10 cellular contexts compared by ENCODE assay signal in the genomic region with DNA sequence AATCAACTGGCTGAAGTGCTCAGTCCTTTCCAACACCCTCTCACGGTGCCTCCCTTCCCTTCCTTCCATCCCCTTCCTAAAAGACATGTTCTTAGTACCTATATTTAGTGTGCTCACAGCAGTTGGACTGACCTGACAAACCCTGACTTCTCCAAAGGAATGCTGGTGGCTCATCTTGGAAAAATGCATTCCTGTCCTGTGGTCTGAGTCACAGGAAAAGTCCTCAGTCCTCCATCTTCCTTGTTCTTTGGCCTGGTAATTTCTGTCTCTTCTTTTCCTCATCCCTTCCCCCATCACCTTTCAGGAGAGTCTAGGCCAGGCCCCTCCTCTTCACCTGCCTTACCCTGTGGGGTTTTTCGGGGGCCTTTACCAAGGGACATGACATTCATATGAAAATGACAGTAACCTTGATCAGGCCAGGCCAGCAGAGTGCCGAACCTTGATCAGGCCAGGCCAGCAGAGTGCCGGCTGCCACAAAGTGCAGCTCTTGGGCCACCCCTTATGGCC. TPM values are rescaled to one million over a fixed set of nuclear protein-coding genes. Genes with fewer than 3 reads are reported as not detected.
DNase-seq lines count a peak whose midpoint lies in the region; ATAC-seq and TF ChIP-seq lines count a peak whose summit lies in the region.
"Had no signal": no experiment of that assay in that cellular context is flagged by ENCODE, and none has a peak within 500 bp of the region (broad histone marks: within the 10 kb centered on the region; RNA-seq: fewer than 3 reads in every experiment).

No MANE protein-coding gene starts in this region.

- TF ChIP-seq RAD21 in HCT116 (IDR thresholded peaks at IDR 0.05; ENCODE audit: low read depth) = peak; percentile 33; the same call in 1 of the 2 replicates

- TF ChIP-seq CTCF in HCT116 (IDR thresholded peaks at IDR 0.05 in 2 of 3, conservative IDR thresholded peaks at IDR 0.05 in 1 of 3; ENCODE audit: borderline replicate concordance in 1 of 3, insufficient read depth in 1 of 3, low read depth in 2 of 3, low read length in 2 of 3) = no peak

- in situ Hi-C loops in KBM-7 (cut with MboI; ENCODE audit: low pct_unique_long_range_greater_than_20kb, low sequenced_read_pairs) = loop anchor here (25.0 kb wide), 2 partner anchors 501 to 676 kb away; no protein-coding TSS in a partner anchor

- H3K4me1 ChIP-seq in HCT116 (ENCODE audit: control insufficient read depth in 1 of 2, insufficient read depth in 2 of 2, low read length in 2 of 2) (peaks cover 68 to 100% of the 10 kb centered on the region in 2 experiments), adipocyte (ENCODE audit: control insufficient read depth, insufficient read depth, low read length) (peaks cover 22% of the 10 kb centered on the region), right cardiac atrium (ENCODE audit: control insufficient read depth, insufficient read depth, low read length) (peaks cover 11% of the 10 kb centered on the region), skeletal muscle tissue (ENCODE audit: control insufficient read depth in 3 of 3, insufficient read depth in 3 of 3, low read length in 3 of 3) (peaks cover 65 to 80% (median 69%) of the 10 kb centered on the region in 3 donors)

- H3K27ac ChIP-seq in HCT116 (ENCODE audit: low read depth, low read length) = peak overlapping the region; percentile 65
- peak overlapping the region; percentile 96 for H3K27ac ChIP-seq in right cardiac atrium (ENCODE audit: low read length)
- peak overlapping the region; percentile 86 for H3K27ac ChIP-seq in skeletal muscle tissue (ENCODE audit: low read depth, low read length)
- H3K27ac ChIP-seq in caudate nucleus (ENCODE audit: low read depth, low read length) = no peak overlapping the region

- DNase-seq in HCT116 (ENCODE audit: low read depth, low spot score) = peak; percentile 91
- DNase-seq in adipocyte (ENCODE audit: low read depth) = peak; percentile 69
- DNase-seq in right cardiac atrium = no peak
- DNase-seq in caudate nucleus (lab: John Stamatoyannopoulos, UW) = no peak
- DNase-seq in KBM-7 = no peak
- no peak for DNase-seq in stimulated activated CD4-positive, alpha-beta T cell treated with anti-CD3 and anti-CD28 coated beads, Interleukin-4, amount 100 ng/mL, for 4 hours
- DNase-seq: hippocampal formation, NCI-H1048 had no signal

- no peaks in the 10 kb centered on the region for H4K20me1 ChIP-seq in HCT116 (ENCODE audit: insufficient read depth)

- no peaks in the 10 kb centered on the region for H3K9me3 ChIP-seq in HCT116 (ENCODE audit: control insufficient read depth in 1 of 2, insufficient read depth in 1 of 2, low read depth in 1 of 2, low read length in 2 of 2)
- H3K9me3 ChIP-seq in adipocyte (ENCODE audit: control insufficient read depth, low read length) = no peaks in the 10 kb centered on the region
- no peaks in the 10 kb centered on the region for H3K9me3 ChIP-seq in right cardiac atrium (ENCODE audit: control insufficient read depth, low read length)
- no peaks in the 10 kb centered on the region for H3K9me3 ChIP-seq in skeletal muscle tissue (ENCODE audit: control insufficient read depth in 3 of 3, low read length in 3 of 3)

- peaks cover 92% of the 10 kb centered on the region for H3K79me2 ChIP-seq in HCT116 (ENCODE audit: insufficient read depth, low read length)

- intact Hi-C loops in HCT116 (cut with micrococcal nuclease) = loop anchor here (5.0 to 10.0 kb wide), 2 partner anchors 234 to 769 kb away; no protein-coding TSS in a partner anchor
- intact Hi-C loops in right cardiac atrium (cut with DNase I) = loop anchor here in 1 of 4 donors (10.0 kb wide), 1 partner anchor 389 kb away; a partner anchor contains a TSS

- ATAC-seq in HCT116 = peak; percentile 81
- ATAC-seq in right cardiac atrium = peak in 1 of 2 donors; percentile 38
- ATAC-seq in HG03175 (IDR thresholded peaks at IDR 0.05; ENCODE audit: unreplicated experiment) = no peak

- RAD21 ChIA-PET in HCT116 (lab: Charles Lee; ENCODE audit: low non-redundant PET in 1 of 2, low total read pairs in 2 of 2, uncharacterized antibody in 2 of 2, unreplicated experiment in 2 of 2) = no interaction called here

- no peak for TF ChIP-seq POLR2A in HCT116 (IDR thresholded peaks at IDR 0.05; ENCODE audit: borderline replicate concordance, extremely low read depth, insufficient read depth, insufficient read length)

- 50% methylated on average over 4 of the region's 4 CpGs for WGBS in right cardiac atrium

- BruUV-seq in HCT116 (replicated peaks; lab: Mats Ljungman, UMichigan) = no TSS peak

- CTCF ChIA-PET in HCT116 (lab: Charles Lee) = interaction anchor here (1.2 to 3.3 kb wide), 2 partner anchors 234 to 476 kb away, joined by 3 to 15 read pairs; no protein-coding TSS in a partner anchor

- H3K4me3 ChIP-seq in HCT116 (replicated peaks in 1 of 2; ENCODE audit: low read depth in 1 of 2, low read length in 2 of 2) (peak overlapping the region; percentile 43 to 45), adipocyte (ENCODE audit: low read length) (no peak overlapping the region), right cardiac atrium (ENCODE audit: low read length) (no peak overlapping the region), skeletal muscle tissue (ENCODE audit: low read length in 3 of 3) (peak overlapping the region; percentile 34 to 49 (median 42))

- H3K36me3 ChIP-seq in HCT116 (ENCODE audit: control insufficient read depth in 1 of 2, insufficient read depth in 2 of 2, low read length in 2 of 2) (peaks cover 11 to 35% of the 10 kb centered on the region in 2 experiments; a peak in 3 of 4 replicates), adipocyte (ENCODE audit: control insufficient read depth, insufficient read depth, low read length, severe bottlenecking) (peaks cover 22% of the 10 kb centered on the region), skeletal muscle tissue (ENCODE audit: control insufficient read depth in 3 of 3, insufficient read depth in 3 of 3, low read length in 3 of 3) (peaks cover 23 to 35% (median 26%) of the 10 kb centered on the region in 3 donors)

- POLR2A ChIA-PET in HCT116 (lab: Charles Lee) = no interaction called here

- no peak overlapping the region for H2AFZ ChIP-seq in HCT116 (ENCODE audit: low read depth, low read length, poor library complexity, severe bottlenecking)

- H3K27me3 ChIP-seq in HCT116 (ENCODE audit: insufficient read depth, low read length) (no peaks in the 10 kb centered on the region), adipocyte (replicated peaks; ENCODE audit: control insufficient read depth, insufficient read depth, low read length) (no peaks in the 10 kb centered on the region), right cardiac atrium (ENCODE audit: control insufficient read depth, insufficient read depth) (no peaks in the 10 kb centered on the region), skeletal muscle tissue (ENCODE audit: control insufficient read depth in 3 of 3, insufficient read depth in 3 of 3, low read length in 3 of 3) (no peaks in the 10 kb centered on the region)

- peak overlapping the region; percentile 95 for H3K9ac ChIP-seq in HCT116 (ENCODE audit: low read length)
- peak overlapping the region; percentile 36 for H3K9ac ChIP-seq in adipocyte (ENCODE audit: low read length)
- H3K9ac ChIP-seq in skeletal muscle tissue (ENCODE audit: low read depth in 1 of 3, low read length in 3 of 3) = peak overlapping the region; percentile 19 to 70 (median 54)

- H3K9me2 ChIP-seq in HCT116 (ENCODE audit: insufficient read depth) = no peaks in the 10 kb centered on the region

- peak overlapping the region; percentile 76 for H3K4me2 ChIP-seq in HCT116 (ENCODE audit: low read length)

TF ChIP-seq in HCT116, 20 proteins besides CTCF, POLR2A, EP300 and RAD21 (continues in another document):
- TF ChIP-seq EGR1 (IDR thresholded peaks at IDR 0.05; ENCODE audit: low read depth) = no peak
- no peak; the same call in 1 of the 2 replicates for TF ChIP-seq ELF1 (IDR thresholded peaks at IDR 0.05; ENCODE audit: borderline replicate concordance, low read depth)
- TF ChIP-seq EZH2 (IDR thresholded peaks at IDR 0.05) = no peak
- TF ChIP-seq YY1 (IDR thresholded peaks at IDR 0.05; ENCODE audit: extremely low read depth, insufficient replicate concordance, low read depth, low read length) = peak; percentile 73
- TF ChIP-seq ZNF274 (IDR thresholded peaks at IDR 0.05; ENCODE audit: low read depth, low read length) = no peak
- TF ChIP-seq CBX3 (IDR thresholded peaks at IDR 0.05; ENCODE audit: low read depth) = peak; percentile 80
- TF ChIP-seq SP1 (IDR thresholded peaks at IDR 0.05; ENCODE audit: low read depth) = peak; percentile 89
- TF ChIP-seq SIN3A (IDR thresholded peaks at IDR 0.05; ENCODE audit: low read depth) = peak; percentile 84
- TF ChIP-seq JUND (IDR thresholded peaks at IDR 0.05) = peak; percentile 96
- peak; percentile 32; the same call in 1 of the 2 replicates for TF ChIP-seq ZFX (IDR thresholded peaks at IDR 0.05)
- TF ChIP-seq, protein P1, sequence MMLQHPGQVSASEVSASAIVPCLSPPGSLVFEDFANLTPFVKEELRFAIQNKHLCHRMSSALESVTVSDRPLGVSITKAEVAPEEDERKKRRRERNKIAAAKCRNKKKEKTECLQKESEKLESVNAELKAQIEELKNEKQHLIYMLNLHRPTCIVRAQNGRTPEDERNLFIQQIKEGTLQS (IDR thresholded peaks at IDR 0.05) = no peak
- TF ChIP-seq, protein P2, sequence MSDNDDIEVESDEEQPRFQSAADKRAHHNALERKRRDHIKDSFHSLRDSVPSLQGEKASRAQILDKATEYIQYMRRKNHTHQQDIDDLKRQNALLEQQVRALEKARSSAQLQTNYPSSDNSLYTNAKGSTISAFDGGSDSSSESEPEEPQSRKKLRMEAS (IDR thresholded peaks at IDR 0.05) = peak; percentile 54

RNA-seq across cellular contexts. Expression of a gene that starts 7.2 kb away (rescaled TPM):
- total RNA-seq in HCT116 (2021; ENCODE audit: unreplicated experiment) (48.6 TPM), right cardiac atrium (100 to 1,000 TPM; 222 to 294 (median 268) TPM), skeletal muscle tissue (16.7 TPM)
- polyA plus RNA-seq in HCT116 (2012) = 27.1 and 29.1 TPM in 2 replicates
- polyA plus RNA-seq in right cardiac atrium = 189 TPM

Comparison
In these comparisons a context has a peak if more than half of its experiments do, and no peak if none do; other contexts are left out.
1. DNase-seq: peak in HCT116 (single experiment) and adipocyte (single experiment); none in right cardiac atrium (0 of 3), caudate nucleus (0 of 61), KBM-7 (single experiment) and stimulated activated CD4-positive, alpha-beta T cell treated with anti-CD3 and anti-CD28 coated beads, Interleukin-4, amount 100 ng/mL, for 4 hours (0 of 2).
2. H3K4me3 ChIP-seq: peak in HCT116 (2 of 2) and skeletal muscle tissue (3 of 3); none in adipocyte (single experiment) and right cardiac atrium (single experiment).
3. H3K9ac ChIP-seq: peak in every context shown above with its lines; median percentile 95 in HCT116; 54 in skeletal muscle tissue; 36 in adipocyte.